ENCODE assay signal across 1 cellular context in the genomic region with DNA sequence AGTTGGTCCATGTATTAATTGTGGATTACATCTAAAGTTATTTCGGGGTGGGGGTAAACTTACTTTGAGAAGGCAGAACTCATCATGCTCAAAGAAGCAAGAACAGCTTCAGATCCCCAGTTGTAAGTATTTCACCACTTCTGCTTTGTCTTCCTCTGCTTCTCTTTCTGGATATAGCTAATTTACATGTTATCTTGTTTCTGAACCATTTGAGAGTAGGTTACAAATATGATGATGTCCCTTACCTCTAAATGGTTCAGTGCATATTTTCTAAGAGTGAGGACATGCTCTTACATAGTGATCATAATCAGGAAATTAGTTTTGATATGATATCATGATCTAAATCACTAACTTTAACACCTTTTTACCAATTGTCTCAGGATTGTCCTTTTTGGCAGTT.
TF ChIP-seq lines count a peak whose summit lies in the region.

No MANE protein-coding gene starts in this region.

TF ChIP-seq in GM12878, 131 proteins besides CTCF, POLR2A, EP300 and RAD21 (continued from another document):
- TF ChIP-seq SPI1 (IDR thresholded peaks at IDR 0.05; ENCODE audit: borderline replicate concordance, insufficient read depth, low read depth, low read length) (peak; percentile 86), ATF7 (IDR thresholded peaks at IDR 0.05; ENCODE audit: low read depth) (peak; percentile 89), MLLT1 (IDR thresholded peaks at IDR 0.05) (no peak), TCF7 (IDR thresholded peaks at IDR 0.05; ENCODE audit: borderline replicate concordance) (peak; percentile 40; the same call in 1 of the 2 replicates), TCF3 (IDR thresholded peaks at IDR 0.05; ENCODE audit: borderline replicate concordance, insufficient read depth, low read depth, low read length) (no peak), PML (IDR thresholded peaks at IDR 0.05; ENCODE audit: low read length) (peak; percentile 82), NR2F1 (conservative IDR thresholded peaks at IDR 0.05) (no peak), RCOR1 (conservative IDR thresholded peaks at IDR 0.05; ENCODE audit: low read depth, low read length) (0 out of 2 replicates have a peak, but pooled peaks have one; percentile 20), CREB1 (IDR thresholded peaks at IDR 0.05; ENCODE audit: low read depth) (peak; percentile 84), REST (IDR thresholded peaks at IDR 0.05; ENCODE audit: low read depth, low read length) (no peak), ZBED1 (IDR thresholded peaks at IDR 0.05; ENCODE audit: borderline replicate concordance) (0 out of 2 replicates have a peak, but pooled peaks have one; percentile 59), CREM (IDR thresholded peaks at IDR 0.05; ENCODE audit: low read depth) (peak; percentile 68; the same call in 1 of the 2 replicates), MTA3 (IDR thresholded peaks at IDR 0.05; ENCODE audit: borderline replicate concordance, low read length) (peak; percentile 47; the same call in 1 of the 2 replicates), SMAD1 (IDR thresholded peaks at IDR 0.05; ENCODE audit: low read depth, partially characterized antibody) (peak; percentile 13), JUNB (IDR thresholded peaks at IDR 0.05) (peak; percentile 24; the same call in 1 of the 2 replicates), RUNX3 (IDR thresholded peaks at IDR 0.05; ENCODE audit: low read length) (peak; percentile 48; the same call in 1 of the 2 replicates), MTA2 (IDR thresholded peaks at IDR 0.05; ENCODE audit: low read depth) (0 out of 2 replicates have a peak, but pooled peaks have one; percentile 49), CEBPB (IDR thresholded peaks at IDR 0.05; ENCODE audit: borderline replicate concordance in 1 of 2, low read depth in 2 of 2, low read length in 2 of 2) (peak in 1 of 2 experiments; percentile 44; a peak in 1 of 4 replicates), NFIC (IDR thresholded peaks at IDR 0.05; ENCODE audit: low read depth, low read length) (peak; percentile 74)
- TF ChIP-seq, protein P1, sequence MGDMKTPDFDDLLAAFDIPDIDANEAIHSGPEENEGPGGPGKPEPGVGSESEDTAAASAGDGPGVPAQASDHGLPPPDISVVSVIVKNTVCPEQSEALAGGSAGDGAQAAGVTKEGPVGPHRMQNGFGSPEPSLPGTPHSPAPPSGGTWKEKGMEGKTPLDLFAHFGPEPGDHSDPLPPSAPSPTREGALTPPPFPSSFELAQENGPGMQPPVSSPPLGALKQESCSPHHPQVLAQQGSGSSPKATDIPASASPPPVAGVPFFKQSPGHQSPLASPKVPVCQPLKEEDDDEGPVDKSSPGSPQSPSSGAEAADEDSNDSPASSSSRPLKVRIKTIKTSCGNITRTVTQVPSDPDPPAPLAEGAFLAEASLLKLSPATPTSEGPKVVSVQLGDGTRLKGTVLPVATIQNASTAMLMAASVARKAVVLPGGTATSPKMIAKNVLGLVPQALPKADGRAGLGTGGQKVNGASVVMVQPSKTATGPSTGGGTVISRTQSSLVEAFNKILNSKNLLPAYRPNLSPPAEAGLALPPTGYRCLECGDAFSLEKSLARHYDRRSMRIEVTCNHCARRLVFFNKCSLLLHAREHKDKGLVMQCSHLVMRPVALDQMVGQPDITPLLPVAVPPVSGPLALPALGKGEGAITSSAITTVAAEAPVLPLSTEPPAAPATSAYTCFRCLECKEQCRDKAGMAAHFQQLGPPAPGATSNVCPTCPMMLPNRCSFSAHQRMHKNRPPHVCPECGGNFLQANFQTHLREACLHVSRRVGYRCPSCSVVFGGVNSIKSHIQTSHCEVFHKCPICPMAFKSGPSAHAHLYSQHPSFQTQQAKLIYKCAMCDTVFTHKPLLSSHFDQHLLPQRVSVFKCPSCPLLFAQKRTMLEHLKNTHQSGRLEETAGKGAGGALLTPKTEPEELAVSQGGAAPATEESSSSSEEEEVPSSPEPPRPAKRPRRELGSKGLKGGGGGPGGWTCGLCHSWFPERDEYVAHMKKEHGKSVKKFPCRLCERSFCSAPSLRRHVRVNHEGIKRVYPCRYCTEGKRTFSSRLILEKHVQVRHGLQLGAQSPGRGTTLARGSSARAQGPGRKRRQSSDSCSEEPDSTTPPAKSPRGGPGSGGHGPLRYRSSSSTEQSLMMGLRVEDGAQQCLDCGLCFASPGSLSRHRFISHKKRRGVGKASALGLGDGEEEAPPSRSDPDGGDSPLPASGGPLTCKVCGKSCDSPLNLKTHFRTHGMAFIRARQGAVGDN (IDR thresholded peaks at IDR 0.05) = peak; percentile 48; the same call in 1 of the 2 replicates
- TF ChIP-seq, protein P2, sequence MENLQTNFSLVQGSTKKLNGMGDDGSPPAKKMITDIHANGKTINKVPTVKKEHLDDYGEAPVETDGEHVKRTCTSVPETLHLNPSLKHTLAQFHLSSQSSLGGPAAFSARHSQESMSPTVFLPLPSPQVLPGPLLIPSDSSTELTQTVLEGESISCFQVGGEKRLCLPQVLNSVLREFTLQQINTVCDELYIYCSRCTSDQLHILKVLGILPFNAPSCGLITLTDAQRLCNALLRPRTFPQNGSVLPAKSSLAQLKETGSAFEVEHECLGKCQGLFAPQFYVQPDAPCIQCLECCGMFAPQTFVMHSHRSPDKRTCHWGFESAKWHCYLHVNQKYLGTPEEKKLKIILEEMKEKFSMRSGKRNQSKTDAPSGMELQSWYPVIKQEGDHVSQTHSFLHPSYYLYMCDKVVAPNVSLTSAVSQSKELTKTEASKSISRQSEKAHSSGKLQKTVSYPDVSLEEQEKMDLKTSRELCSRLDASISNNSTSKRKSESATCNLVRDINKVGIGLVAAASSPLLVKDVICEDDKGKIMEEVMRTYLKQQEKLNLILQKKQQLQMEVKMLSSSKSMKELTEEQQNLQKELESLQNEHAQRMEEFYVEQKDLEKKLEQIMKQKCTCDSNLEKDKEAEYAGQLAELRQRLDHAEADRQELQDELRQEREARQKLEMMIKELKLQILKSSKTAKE (IDR thresholded peaks at IDR 0.05; ENCODE audit: low read depth, poor library complexity, severe bottlenecking) = no peak
- TF ChIP-seq, protein P3, sequence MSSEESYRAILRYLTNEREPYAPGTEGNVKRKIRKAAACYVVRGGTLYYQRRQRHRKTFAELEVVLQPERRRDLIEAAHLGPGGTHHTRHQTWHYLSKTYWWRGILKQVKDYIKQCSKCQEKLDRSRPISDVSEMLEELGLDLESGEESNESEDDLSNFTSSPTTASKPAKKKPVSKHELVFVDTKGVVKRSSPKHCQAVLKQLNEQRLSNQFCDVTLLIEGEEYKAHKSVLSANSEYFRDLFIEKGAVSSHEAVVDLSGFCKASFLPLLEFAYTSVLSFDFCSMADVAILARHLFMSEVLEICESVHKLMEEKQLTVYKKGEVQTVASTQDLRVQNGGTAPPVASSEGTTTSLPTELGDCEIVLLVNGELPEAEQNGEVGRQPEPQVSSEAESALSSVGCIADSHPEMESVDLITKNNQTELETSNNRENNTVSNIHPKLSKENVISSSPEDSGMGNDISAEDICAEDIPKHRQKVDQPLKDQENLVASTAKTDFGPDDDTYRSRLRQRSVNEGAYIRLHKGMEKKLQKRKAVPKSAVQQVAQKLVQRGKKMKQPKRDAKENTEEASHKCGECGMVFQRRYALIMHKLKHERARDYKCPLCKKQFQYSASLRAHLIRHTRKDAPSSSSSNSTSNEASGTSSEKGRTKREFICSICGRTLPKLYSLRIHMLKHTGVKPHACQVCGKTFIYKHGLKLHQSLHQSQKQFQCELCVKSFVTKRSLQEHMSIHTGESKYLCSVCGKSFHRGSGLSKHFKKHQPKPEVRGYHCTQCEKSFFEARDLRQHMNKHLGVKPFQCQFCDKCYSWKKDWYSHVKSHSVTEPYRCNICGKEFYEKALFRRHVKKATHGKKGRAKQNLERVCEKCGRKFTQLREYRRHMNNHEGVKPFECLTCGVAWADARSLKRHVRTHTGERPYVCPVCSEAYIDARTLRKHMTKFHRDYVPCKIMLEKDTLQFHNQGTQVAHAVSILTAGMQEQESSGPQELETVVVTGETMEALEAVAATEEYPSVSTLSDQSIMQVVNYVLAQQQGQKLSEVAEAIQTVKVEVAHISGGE (CRISPR knock-in tag; IDR thresholded peaks at IDR 0.05) = no peak
